In the genomic region with DNA sequence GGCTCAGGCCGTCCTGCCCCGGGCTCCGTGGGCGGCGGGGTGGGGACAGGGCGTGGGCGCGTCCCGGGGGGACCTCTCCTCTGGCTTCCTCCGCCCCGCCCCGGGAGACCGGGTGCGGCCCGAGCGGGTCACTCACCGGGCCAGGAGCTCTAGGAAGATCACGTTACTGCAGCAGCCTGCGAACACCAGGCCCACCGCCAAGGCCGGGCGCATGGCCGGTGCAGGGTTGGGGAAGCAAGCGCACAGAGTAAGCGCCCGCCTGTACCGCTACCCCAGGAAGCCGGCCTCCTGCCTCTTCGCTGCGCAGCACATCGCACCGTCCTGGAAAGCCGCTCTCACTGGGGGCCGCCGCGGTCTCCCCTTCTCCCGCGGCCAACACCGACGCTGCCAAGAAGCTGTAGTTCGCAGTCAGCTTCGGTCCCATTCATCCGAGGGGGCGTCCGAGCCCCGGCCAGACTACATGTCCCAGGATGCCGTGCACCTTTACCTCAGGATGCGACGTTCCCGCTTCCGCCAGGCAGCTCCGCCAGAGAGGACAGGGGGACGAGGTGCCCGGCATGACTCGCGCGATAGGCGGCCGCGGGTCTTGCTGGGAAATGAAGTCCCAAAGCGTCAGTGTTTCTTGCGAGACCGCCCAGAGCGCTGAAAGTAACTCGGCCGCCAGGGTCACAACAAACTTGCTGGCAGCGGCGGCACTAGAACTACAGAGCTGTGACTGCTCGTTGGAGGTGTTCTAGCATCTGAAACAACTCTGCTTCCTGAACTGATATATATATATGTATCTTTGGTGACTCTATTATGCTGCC, we compare ENCODE assay signal across 1 cellular context.
TF ChIP-seq lines count a peak whose summit lies in the region.

A gene with protein sequence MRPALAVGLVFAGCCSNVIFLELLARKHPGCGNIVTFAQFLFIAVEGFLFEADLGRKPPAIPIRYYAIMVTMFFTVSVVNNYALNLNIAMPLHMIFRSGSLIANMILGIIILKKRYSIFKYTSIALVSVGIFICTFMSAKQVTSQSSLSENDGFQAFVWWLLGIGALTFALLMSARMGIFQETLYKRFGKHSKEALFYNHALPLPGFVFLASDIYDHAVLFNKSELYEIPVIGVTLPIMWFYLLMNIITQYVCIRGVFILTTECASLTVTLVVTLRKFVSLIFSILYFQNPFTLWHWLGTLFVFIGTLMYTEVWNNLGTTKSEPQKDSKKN (minus strand): TSS at position 392 of the 806 bp plus-strand sequence. CDS start 179 bp downstream, at position 213.

TF ChIP-seq in HepG2, 621 proteins besides CTCF, POLR2A, EP300 and RAD21 (continued from another document and continues in another):
- TF ChIP-seq, protein P1, sequence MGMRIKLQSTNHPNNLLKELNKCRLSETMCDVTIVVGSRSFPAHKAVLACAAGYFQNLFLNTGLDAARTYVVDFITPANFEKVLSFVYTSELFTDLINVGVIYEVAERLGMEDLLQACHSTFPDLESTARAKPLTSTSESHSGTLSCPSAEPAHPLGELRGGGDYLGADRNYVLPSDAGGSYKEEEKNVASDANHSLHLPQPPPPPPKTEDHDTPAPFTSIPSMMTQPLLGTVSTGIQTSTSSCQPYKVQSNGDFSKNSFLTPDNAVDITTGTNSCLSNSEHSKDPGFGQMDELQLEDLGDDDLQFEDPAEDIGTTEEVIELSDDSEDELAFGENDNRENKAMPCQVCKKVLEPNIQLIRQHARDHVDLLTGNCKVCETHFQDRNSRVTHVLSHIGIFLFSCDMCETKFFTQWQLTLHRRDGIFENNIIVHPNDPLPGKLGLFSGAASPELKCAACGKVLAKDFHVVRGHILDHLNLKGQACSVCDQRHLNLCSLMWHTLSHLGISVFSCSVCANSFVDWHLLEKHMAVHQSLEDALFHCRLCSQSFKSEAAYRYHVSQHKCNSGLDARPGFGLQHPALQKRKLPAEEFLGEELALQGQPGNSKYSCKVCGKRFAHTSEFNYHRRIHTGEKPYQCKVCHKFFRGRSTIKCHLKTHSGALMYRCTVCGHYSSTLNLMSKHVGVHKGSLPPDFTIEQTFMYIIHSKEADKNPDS (CRISPR knock-in tag; IDR thresholded peaks at IDR 0.05): no peak
- TF ChIP-seq, protein P2, sequence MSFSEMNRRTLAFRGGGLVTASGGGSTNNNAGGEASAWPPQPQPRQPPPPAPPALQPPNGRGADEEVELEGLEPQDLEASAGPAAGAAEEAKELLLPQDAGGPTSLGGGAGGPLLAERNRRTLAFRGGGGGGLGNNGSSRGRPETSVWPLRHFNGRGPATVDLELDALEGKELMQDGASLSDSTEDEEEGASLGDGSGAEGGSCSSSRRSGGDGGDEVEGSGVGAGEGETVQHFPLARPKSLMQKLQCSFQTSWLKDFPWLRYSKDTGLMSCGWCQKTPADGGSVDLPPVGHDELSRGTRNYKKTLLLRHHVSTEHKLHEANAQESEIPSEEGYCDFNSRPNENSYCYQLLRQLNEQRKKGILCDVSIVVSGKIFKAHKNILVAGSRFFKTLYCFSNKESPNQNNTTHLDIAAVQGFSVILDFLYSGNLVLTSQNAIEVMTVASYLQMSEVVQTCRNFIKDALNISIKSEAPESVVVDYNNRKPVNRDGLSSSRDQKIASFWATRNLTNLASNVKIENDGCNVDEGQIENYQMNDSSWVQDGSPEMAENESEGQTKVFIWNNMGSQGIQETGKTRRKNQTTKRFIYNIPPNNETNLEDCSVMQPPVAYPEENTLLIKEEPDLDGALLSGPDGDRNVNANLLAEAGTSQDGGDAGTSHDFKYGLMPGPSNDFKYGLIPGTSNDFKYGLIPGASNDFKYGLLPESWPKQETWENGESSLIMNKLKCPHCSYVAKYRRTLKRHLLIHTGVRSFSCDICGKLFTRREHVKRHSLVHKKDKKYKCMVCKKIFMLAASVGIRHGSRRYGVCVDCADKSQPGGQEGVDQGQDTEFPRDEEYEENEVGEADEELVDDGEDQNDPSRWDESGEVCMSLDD (CRISPR knock-in tag; IDR thresholded peaks at IDR 0.05; ENCODE audit: borderline replicate concordance): peak; percentile 73; the same call in 1 of the 2 replicates
- TF ChIP-seq ZBTB38 (CRISPR knock-in tag; IDR thresholded peaks at IDR 0.05): peak; percentile 47; the same call in 1 of the 2 replicates
- TF ChIP-seq PTBP1 (IDR thresholded peaks at IDR 0.05; ENCODE audit: low read depth, low read length, poor library complexity, severe bottlenecking): no peak
- TF ChIP-seq ZNF564 (CRISPR knock-in tag; IDR thresholded peaks at IDR 0.05): no peak
- peak; percentile 69; the same call in 1 of the 2 replicates for TF ChIP-seq ESRRA (CRISPR knock-in tag; IDR thresholded peaks at IDR 0.05; ENCODE audit: low read depth)
- TF ChIP-seq KMT2B (CRISPR knock-in tag; IDR thresholded peaks at IDR 0.05): peak; percentile 81; the same call in 1 of the 2 replicates
- TF ChIP-seq HNF4A (CRISPR knock-in tag; IDR thresholded peaks at IDR 0.05): peak; percentile 25; the same call in 1 of the 2 replicates
- peak; percentile 91 for TF ChIP-seq ZNF558 (CRISPR knock-in tag; IDR thresholded peaks at IDR 0.05; ENCODE audit: borderline replicate concordance)
- peak; percentile 93; the same call in 1 of the 2 replicates for TF ChIP-seq ZNF350 (CRISPR knock-in tag; IDR thresholded peaks at IDR 0.05; ENCODE audit: borderline replicate concordance, low read depth)
- TF ChIP-seq, protein P3, sequence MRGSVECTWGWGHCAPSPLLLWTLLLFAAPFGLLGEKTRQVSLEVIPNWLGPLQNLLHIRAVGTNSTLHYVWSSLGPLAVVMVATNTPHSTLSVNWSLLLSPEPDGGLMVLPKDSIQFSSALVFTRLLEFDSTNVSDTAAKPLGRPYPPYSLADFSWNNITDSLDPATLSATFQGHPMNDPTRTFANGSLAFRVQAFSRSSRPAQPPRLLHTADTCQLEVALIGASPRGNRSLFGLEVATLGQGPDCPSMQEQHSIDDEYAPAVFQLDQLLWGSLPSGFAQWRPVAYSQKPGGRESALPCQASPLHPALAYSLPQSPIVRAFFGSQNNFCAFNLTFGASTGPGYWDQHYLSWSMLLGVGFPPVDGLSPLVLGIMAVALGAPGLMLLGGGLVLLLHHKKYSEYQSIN (CRISPR knock-in tag; IDR thresholded peaks at IDR 0.05; ENCODE audit: borderline replicate concordance): no peak
- no peak for TF ChIP-seq HOXA7 (CRISPR knock-in tag; IDR thresholded peaks at IDR 0.05)
- TF ChIP-seq NR2C2 (CRISPR knock-in tag; IDR thresholded peaks at IDR 0.05; ENCODE audit: borderline replicate concordance): peak; percentile 94
- no peak for TF ChIP-seq U2AF1 (optimal IDR thresholded peaks at IDR 0.05; ENCODE audit: low read depth, low read length)
- TF ChIP-seq, protein P4, sequence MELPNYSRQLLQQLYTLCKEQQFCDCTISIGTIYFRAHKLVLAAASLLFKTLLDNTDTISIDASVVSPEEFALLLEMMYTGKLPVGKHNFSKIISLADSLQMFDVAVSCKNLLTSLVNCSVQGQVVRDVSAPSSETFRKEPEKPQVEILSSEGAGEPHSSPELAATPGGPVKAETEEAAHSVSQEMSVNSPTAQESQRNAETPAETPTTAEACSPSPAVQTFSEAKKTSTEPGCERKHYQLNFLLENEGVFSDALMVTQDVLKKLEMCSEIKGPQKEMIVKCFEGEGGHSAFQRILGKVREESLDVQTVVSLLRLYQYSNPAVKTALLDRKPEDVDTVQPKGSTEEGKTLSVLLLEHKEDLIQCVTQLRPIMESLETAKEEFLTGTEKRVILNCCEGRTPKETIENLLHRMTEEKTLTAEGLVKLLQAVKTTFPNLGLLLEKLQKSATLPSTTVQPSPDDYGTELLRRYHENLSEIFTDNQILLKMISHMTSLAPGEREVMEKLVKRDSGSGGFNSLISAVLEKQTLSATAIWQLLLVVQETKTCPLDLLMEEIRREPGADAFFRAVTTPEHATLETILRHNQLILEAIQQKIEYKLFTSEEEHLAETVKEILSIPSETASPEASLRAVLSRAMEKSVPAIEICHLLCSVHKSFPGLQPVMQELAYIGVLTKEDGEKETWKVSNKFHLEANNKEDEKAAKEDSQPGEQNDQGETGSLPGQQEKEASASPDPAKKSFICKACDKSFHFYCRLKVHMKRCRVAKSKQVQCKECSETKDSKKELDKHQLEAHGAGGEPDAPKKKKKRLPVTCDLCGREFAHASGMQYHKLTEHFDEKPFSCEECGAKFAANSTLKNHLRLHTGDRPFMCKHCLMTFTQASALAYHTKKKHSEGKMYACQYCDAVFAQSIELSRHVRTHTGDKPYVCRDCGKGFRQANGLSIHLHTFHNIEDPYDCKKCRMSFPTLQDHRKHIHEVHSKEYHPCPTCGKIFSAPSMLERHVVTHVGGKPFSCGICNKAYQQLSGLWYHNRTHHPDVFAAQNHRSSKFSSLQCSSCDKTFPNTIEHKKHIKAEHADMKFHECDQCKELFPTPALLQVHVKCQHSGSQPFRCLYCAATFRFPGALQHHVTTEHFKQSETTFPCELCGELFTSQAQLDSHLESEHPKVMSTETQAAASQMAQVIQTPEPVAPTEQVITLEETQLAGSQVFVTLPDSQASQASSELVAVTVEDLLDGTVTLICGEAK (IDR thresholded peaks at IDR 0.05): 0 out of 2 replicates have a peak, but pooled peaks have one; percentile 11
- TF ChIP-seq, protein P4 (CRISPR knock-in tag; IDR thresholded peaks at IDR 0.05): peak; percentile 85
- peak; percentile 57; the same call in 1 of the 2 replicates for TF ChIP-seq ZNF788 (CRISPR knock-in tag; IDR thresholded peaks at IDR 0.05; ENCODE audit: borderline replicate concordance)
- TF ChIP-seq, protein P5, sequence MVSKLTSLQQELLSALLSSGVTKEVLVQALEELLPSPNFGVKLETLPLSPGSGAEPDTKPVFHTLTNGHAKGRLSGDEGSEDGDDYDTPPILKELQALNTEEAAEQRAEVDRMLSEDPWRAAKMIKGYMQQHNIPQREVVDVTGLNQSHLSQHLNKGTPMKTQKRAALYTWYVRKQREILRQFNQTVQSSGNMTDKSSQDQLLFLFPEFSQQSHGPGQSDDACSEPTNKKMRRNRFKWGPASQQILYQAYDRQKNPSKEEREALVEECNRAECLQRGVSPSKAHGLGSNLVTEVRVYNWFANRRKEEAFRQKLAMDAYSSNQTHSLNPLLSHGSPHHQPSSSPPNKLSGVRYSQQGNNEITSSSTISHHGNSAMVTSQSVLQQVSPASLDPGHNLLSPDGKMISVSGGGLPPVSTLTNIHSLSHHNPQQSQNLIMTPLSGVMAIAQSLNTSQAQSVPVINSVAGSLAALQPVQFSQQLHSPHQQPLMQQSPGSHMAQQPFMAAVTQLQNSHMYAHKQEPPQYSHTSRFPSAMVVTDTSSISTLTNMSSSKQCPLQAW (CRISPR knock-in tag; IDR thresholded peaks at IDR 0.05): peak; percentile 76
- TF ChIP-seq, protein P6, sequence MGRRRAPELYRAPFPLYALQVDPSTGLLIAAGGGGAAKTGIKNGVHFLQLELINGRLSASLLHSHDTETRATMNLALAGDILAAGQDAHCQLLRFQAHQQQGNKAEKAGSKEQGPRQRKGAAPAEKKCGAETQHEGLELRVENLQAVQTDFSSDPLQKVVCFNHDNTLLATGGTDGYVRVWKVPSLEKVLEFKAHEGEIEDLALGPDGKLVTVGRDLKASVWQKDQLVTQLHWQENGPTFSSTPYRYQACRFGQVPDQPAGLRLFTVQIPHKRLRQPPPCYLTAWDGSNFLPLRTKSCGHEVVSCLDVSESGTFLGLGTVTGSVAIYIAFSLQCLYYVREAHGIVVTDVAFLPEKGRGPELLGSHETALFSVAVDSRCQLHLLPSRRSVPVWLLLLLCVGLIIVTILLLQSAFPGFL (CRISPR knock-in tag; IDR thresholded peaks at IDR 0.05): no peak
- TF ChIP-seq, protein P7, sequence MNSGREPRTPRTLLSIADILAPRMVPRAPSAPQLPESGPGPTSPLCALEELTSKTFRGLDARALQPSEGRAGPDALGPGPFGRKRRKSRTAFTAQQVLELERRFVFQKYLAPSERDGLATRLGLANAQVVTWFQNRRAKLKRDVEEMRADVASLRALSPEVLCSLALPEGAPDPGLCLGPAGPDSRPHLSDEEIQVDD (CRISPR knock-in tag; IDR thresholded peaks at IDR 0.05; ENCODE audit: borderline replicate concordance): no peak
